Comparison of ENCODE assay signal across 18 cellular contexts in genomic region chr3:121463745-121464144, GRCh38.
DNase-seq lines count a peak whose midpoint lies in the region; ATAC-seq, FAIRE-seq and TF ChIP-seq lines count a peak whose summit lies in the region.
"Had no signal": no experiment of that assay in that cellular context is flagged by ENCODE, and none has a peak within 500 bp of the region (broad histone marks: within the 10 kb centered on the region; RNA-seq: fewer than 3 reads in every experiment).

No MANE protein-coding gene starts in this region.

- H3K4me1 ChIP-seq in A549 = peaks cover 7% of the 10 kb centered on the region
- H3K4me1 ChIP-seq in PC-3 (ENCODE audit: insufficient read depth, low read length) = peaks cover 5% of the 10 kb centered on the region; the same call in 1 of the 2 replicates
- H3K4me1 ChIP-seq in osteoblast (ENCODE audit: insufficient read depth, low read length) = no peaks in the 10 kb centered on the region
- H3K4me1 ChIP-seq: BLaER1 treated with 17β-estradiol and CSF1 and Interleukin-3, amounts not matched to agents 10 nM and 100 nM had no signal

- H3F3A ChIP-seq in PC-3 (ENCODE audit: low read length, unreplicated experiment) = no peaks in the 10 kb centered on the region

- no peak for TF ChIP-seq EP300 in A549 (IDR thresholded peaks at IDR 0.05)

- no peak overlapping the region for H3K4me3 ChIP-seq in A549
- no peak overlapping the region for H3K4me3 ChIP-seq in PC-3 (ENCODE audit: low read length)
- no peak overlapping the region for H3K4me3 ChIP-seq in osteoblast (ENCODE audit: insufficient read depth, low read length)
- H3K4me3 ChIP-seq: BLaER1 treated with 17β-estradiol and CSF1 and Interleukin-3, amounts not matched to agents 10 nM and 100 nM had no signal

- POLR2A ChIA-PET in A549 (lab: Yijun Ruan, JAX) (no interaction called here), PC-3 (lab: Charles Lee; ENCODE audit: unreplicated experiment) (interaction anchor here (0.6 kb wide), 1 partner anchor 868 kb away, joined by 3 read pairs; no protein-coding TSS in a partner anchor)

- ATAC-seq in A549 = no peak
- peak; percentile 84 for ATAC-seq in PC-3
- ATAC-seq in GM18868 (IDR thresholded peaks at IDR 0.05; ENCODE audit: unreplicated experiment) = no peak
- no peak for ATAC-seq in HG02973 (IDR thresholded peaks at IDR 0.05; ENCODE audit: unreplicated experiment)
- ATAC-seq: Panc1 had no signal

- no peak overlapping the region for H3K4me3 Mint-ChIP-seq in activated naive CD4-positive, alpha-beta T cell treated with anti-CD3 and anti-CD28 coated beads for 36 hours
- H3K4me3 Mint-ChIP-seq: CD4-positive, alpha-beta T cell had no signal

- H3K4me2 ChIP-seq in A549 (no peak overlapping the region), PC-3 (ENCODE audit: low read length) (no peak overlapping the region), osteoblast (ENCODE audit: insufficient read depth, low read length) (no peak overlapping the region)
- H3K4me2 ChIP-seq: BLaER1 treated with 17β-estradiol and CSF1 and Interleukin-3, amounts not matched to agents 10 nM and 100 nM; KMS-11 had no signal

- BruUV-seq in PC-3 (replicated peaks; lab: Mats Ljungman, UMichigan) = no TSS peak

- H3K79me2 ChIP-seq in PC-3 (ENCODE audit: low read length) (no peaks in the 10 kb centered on the region), osteoblast (ENCODE audit: insufficient read depth, low read length) (no peaks in the 10 kb centered on the region)

- H3K27ac ChIP-seq in A549 (peak overlapping the region; percentile 2 to 57; a peak in 2 of 6 replicates), PC-3 (ENCODE audit: low read length) (peak overlapping the region; percentile 15; the same call in 1 of the 2 replicates), osteoblast (ENCODE audit: low read depth, low read length) (no peak overlapping the region)
- H3K27ac ChIP-seq: BLaER1 treated with 17β-estradiol and CSF1 and Interleukin-3, amounts not matched to agents 10 nM and 100 nM; KMS-11 had no signal

- H3K9me3 ChIP-seq in A549 (no peaks in the 10 kb centered on the region), PC-3 (ENCODE audit: low read length) (no peaks in the 10 kb centered on the region), osteoblast (ENCODE audit: low read depth, low read length) (no peaks in the 10 kb centered on the region)

- H3K9me2 ChIP-seq in PC-3 (replicated peaks; ENCODE audit: low read length) = no peaks in the 10 kb centered on the region

- no peak for TF ChIP-seq RAD21 in A549 (conservative IDR thresholded peaks at IDR 0.05 in 1 of 2, IDR thresholded peaks at IDR 0.05 in 1 of 2)

- no peaks in the 10 kb centered on the region for H3K4me1 Mint-ChIP-seq in activated naive CD4-positive, alpha-beta T cell treated with anti-CD3 and anti-CD28 coated beads for 36 hours (ENCODE audit: low read depth)

- H2AFZ ChIP-seq in PC-3 (ENCODE audit: low read length) (no peak overlapping the region), osteoblast (ENCODE audit: low read length) (peak overlapping the region; percentile 26)

- FAIRE-seq in A549 (lab: Jason Lieb, UNC) = peak; percentile 46
- FAIRE-seq in colon (lab: Jason Lieb, UNC) = peak; percentile 66
- FAIRE-seq: D721Med had no signal

- no peaks in the 10 kb centered on the region for H3K9me3 Mint-ChIP-seq in activated naive CD4-positive, alpha-beta T cell treated with anti-CD3 and anti-CD28 coated beads for 36 hours
- H3K9me3 Mint-ChIP-seq: CD4-positive, alpha-beta T cell had no signal

- no peaks in the 10 kb centered on the region for H3K27me3 ChIP-seq in PC-3 (ENCODE audit: low read length)
- no peaks in the 10 kb centered on the region for H3K27me3 ChIP-seq in osteoblast (ENCODE audit: insufficient read depth, low read length)
- H3K27me3 ChIP-seq: BLaER1 treated with 17β-estradiol and CSF1 and Interleukin-3, amounts not matched to agents 10 nM and 100 nM had no signal

- CTCF ChIA-PET in A549 (lab: Yijun Ruan, JAX) (no interaction called here), PC-3 (lab: Charles Lee) (no interaction called here)
- CTCF ChIA-PET in activated naive CD4-positive, alpha-beta T cell treated with anti-CD3 and anti-CD28 coated beads for 36 hours (lab: Charles Lee) = no interaction called here

- H3K27me3 Mint-ChIP-seq in activated naive CD4-positive, alpha-beta T cell treated with anti-CD3 and anti-CD28 coated beads for 36 hours (ENCODE audit: low read depth) = no peaks in the 10 kb centered on the region
- H3K27me3 Mint-ChIP-seq: CD4-positive, alpha-beta T cell had no signal

- H3K27ac Mint-ChIP-seq in activated naive CD4-positive, alpha-beta T cell treated with anti-CD3 and anti-CD28 coated beads for 36 hours = no peak overlapping the region
- H3K27ac Mint-ChIP-seq: CD4-positive, alpha-beta T cell had no signal

- DNase-seq in A549 (ENCODE audit: low read depth in 1 of 2, low spot score in 1 of 2) (no peak), PC-3 (peak; percentile 23), osteoblast (ENCODE audit: insufficient read length, low spot score, missing footprints) (no peak)
- no peak for DNase-seq in activated naive CD4-positive, alpha-beta T cell treated with anti-CD3 and anti-CD28 coated beads for 36 hours
- DNase-seq: AML-193; CD4-positive, alpha-beta T cell; MM.1S; NCI-H2029; NCI-H2227 treated with DMSO at 0.1 percent for 48 hours; NCI-H526 treated with DMSO at 0.1 percent for 48 hours; SHP77 treated with DMSO at 0.1 percent for 48 hours had no signal

- H3K36me3 ChIP-seq in PC-3 (ENCODE audit: low read depth, low read length) (peaks cover 44% of the 10 kb centered on the region), osteoblast (ENCODE audit: insufficient read depth, low read length) (no peaks in the 10 kb centered on the region)

- no peak for TF ChIP-seq CTCF in A549 (IDR thresholded peaks at IDR 0.05)
- TF ChIP-seq CTCF in PC-3 (conservative IDR thresholded peaks at IDR 0.05; ENCODE audit: low read depth, low read length) = no peak
- no peak for TF ChIP-seq CTCF in osteoblast (IDR thresholded peaks at IDR 0.05; ENCODE audit: extremely low read depth, low read depth, low read length)

- TF ChIP-seq POLR2A in A549 (IDR thresholded peaks at IDR 0.05; ENCODE audit: low read length) = no peak

- H3K9ac ChIP-seq in PC-3 (ENCODE audit: low read length) = no peak overlapping the region
- H3K9ac ChIP-seq: BLaER1 treated with 17β-estradiol and CSF1 and Interleukin-3, amounts not matched to agents 10 nM and 100 nM; KMS-11 had no signal

- H4K20me1 ChIP-seq in PC-3 (ENCODE audit: low read length) (no peaks in the 10 kb centered on the region), osteoblast (ENCODE audit: insufficient read depth, low read length) (no peaks in the 10 kb centered on the region)
- H4K20me1 ChIP-seq: BLaER1 treated with 17β-estradiol and CSF1 and Interleukin-3, amounts not matched to agents 10 nM and 100 nM had no signal

- H3K36me3 Mint-ChIP-seq in activated naive CD4-positive, alpha-beta T cell treated with anti-CD3 and anti-CD28 coated beads for 36 hours (ENCODE audit: low read depth) = peaks cover 58% of the 10 kb centered on the region

- intact Hi-C loops in PC-3 (cut with micrococcal nuclease) = loop anchor here (2.0 kb wide), 1 partner anchor 19 kb away; no protein-coding TSS in a partner anchor
- intact Hi-C loops in activated naive CD4-positive, alpha-beta T cell treated with anti-CD3 and anti-CD28 coated beads for 36 hours (cut with micrococcal nuclease) = no loop called here

TF ChIP-seq in A549, 52 proteins besides CTCF, POLR2A, EP300 and RAD21:
- no peak for TF ChIP-seq FOSL2 (IDR thresholded peaks at IDR 0.05)
- TF ChIP-seq FOSL2 (CRISPR knock-in tag; IDR thresholded peaks at IDR 0.05) = peak; percentile 32; the same call in 1 of the 2 replicates
- TF ChIP-seq NFE2L2 (conservative IDR thresholded peaks at IDR 0.05; ENCODE audit: low read length) = peak; percentile 51
- peak; percentile 94 for TF ChIP-seq MAFK (IDR thresholded peaks at IDR 0.05; ENCODE audit: partially characterized antibody)
- no peak for TF ChIP-seq USF2 (IDR thresholded peaks at IDR 0.05)
TF ChIP-seq in A549: peak in this region for 3.
